Comparison of ENCODE assay signal across 19 cellular contexts in genomic region chr6:110811187-110811586, GRCh38.
A peak's percentile ranks its signal among the peaks of the same experiment; 100 is the strongest.
DNase-seq lines count a peak whose midpoint lies in the region; ATAC-seq and TF ChIP-seq lines count a peak whose summit lies in the region.
"Had no signal": no experiment of that assay in that cellular context is flagged by ENCODE, and none has a peak within 500 bp of the region (broad histone marks: within the 10 kb centered on the region; RNA-seq: fewer than 3 reads in every experiment).

No MANE protein-coding gene starts in this region.

- H3K4me2 ChIP-seq in BLaER1 treated with 17β-estradiol and CSF1 and Interleukin-3, amounts not matched to agents 10 nM and 100 nM: peak overlapping the region; percentile 61 to 97 (median 78)
- H3K4me2 ChIP-seq in OCI-LY1 (ENCODE audit: low read length): peak overlapping the region; percentile 59

- H3K9me3 ChIP-seq in BLaER1 treated with 17β-estradiol and CSF1 and Interleukin-3, amounts not matched to agents 10 nM and 100 nM (replicated peaks in 1 of 11): peaks cover 0 to 15% (median 15%) of the 10 kb centered on the region in 11 experiments; a peak in 19 of 22 replicates
- H3K9me3 ChIP-seq in OCI-LY1 (ENCODE audit: low read length): no peaks in the 10 kb centered on the region; the same call in 1 of the 2 replicates
- H3K9me3 ChIP-seq: colonic mucosa, left lung had no signal

- DNase-seq in NCI-H1694 treated with DMSO at 0.1 percent for 48 hours (lab: John Stamatoyannopoulos, UW): no peak
- DNase-seq in activated naive CD4-positive, alpha-beta T cell treated with anti-CD3 and anti-CD28 coated beads, Interleukin-2, amount 10 ng/mL, durations not matched to agents 7 days and 5 days: no peak
- DNase-seq: activated gamma-delta T cell treated with Interleukin-2 at 50 U/mL for 16 hours; CD8-positive, alpha-beta T cell; colonic mucosa; foreskin melanocyte; left lung; NCI-H1417; NCI-H2227 treated with DMSO at 0.1 percent for 48 hours; occipital lobe; right cardiac atrium; SHP77; T-helper 2 cell had no signal

- ATAC-seq in GM18517 (IDR thresholded peaks at IDR 0.05; ENCODE audit: unreplicated experiment) (peak; percentile 22), HG03064 (IDR thresholded peaks at IDR 0.05; ENCODE audit: low read depth, unreplicated experiment) (peak; percentile 24), HG03045 (IDR thresholded peaks at IDR 0.05; ENCODE audit: unreplicated experiment) (no peak), GM21737 (IDR thresholded peaks at IDR 0.05; ENCODE audit: unreplicated experiment) (no peak)
- ATAC-seq: CD8-positive, alpha-beta T cell; left lung; right cardiac atrium had no signal

- H4K20me1 ChIP-seq in BLaER1 treated with 17β-estradiol and CSF1 and Interleukin-3, amounts not matched to agents 10 nM and 100 nM: peaks cover 8 to 67% (median 18%) of the 10 kb centered on the region in 11 experiments; a peak in 17 of 22 replicates
- H4K20me1 ChIP-seq in OCI-LY1 (ENCODE audit: insufficient read depth, low read length): no peaks in the 10 kb centered on the region

- peaks cover 24% of the 10 kb centered on the region for H3K4me1 Mint-ChIP-seq in activated naive CD4-positive, alpha-beta T cell treated with anti-CD3 and anti-CD28 coated beads, Interleukin-2, amount 10 ng/mL, durations not matched to agents 7 days and 5 days

- H3K27ac ChIP-seq in BLaER1 treated with 17β-estradiol and CSF1 and Interleukin-3, amounts not matched to agents 10 nM and 100 nM: peak overlapping the region; percentile 35 to 93 (median 67); a peak in 21 of 22 replicates
- H3K27ac ChIP-seq in OCI-LY1 (ENCODE audit: low read depth, low read length, poor library complexity, severe bottlenecking): peak overlapping the region; percentile 89
- H3K27ac ChIP-seq: colonic mucosa, left lung had no signal

- peaks cover 10% of the 10 kb centered on the region for H3K36me3 Mint-ChIP-seq in activated naive CD4-positive, alpha-beta T cell treated with anti-CD3 and anti-CD28 coated beads, Interleukin-2, amount 10 ng/mL, durations not matched to agents 7 days and 5 days

- H3F3A ChIP-seq in OCI-LY1 (ENCODE audit: insufficient read depth, low read length): peaks cover 12% of the 10 kb centered on the region

- peak overlapping the region; percentile 34 to 64 (median 57); a peak in 19 of 22 replicates for H3K9ac ChIP-seq in BLaER1 treated with 17β-estradiol and CSF1 and Interleukin-3, amounts not matched to agents 10 nM and 100 nM
- H3K9ac ChIP-seq in OCI-LY1 (ENCODE audit: low read length): peak overlapping the region; percentile 17; the same call in 1 of the 2 replicates

- no peaks in the 10 kb centered on the region for H3K9me2 ChIP-seq in OCI-LY1 (ENCODE audit: low read depth, low read length)

- no peak overlapping the region for H3K27ac Mint-ChIP-seq in activated naive CD4-positive, alpha-beta T cell treated with anti-CD3 and anti-CD28 coated beads, Interleukin-2, amount 10 ng/mL, durations not matched to agents 7 days and 5 days
- H3K27ac Mint-ChIP-seq: CD8-positive, alpha-beta T cell had no signal

- H3K79me2 ChIP-seq in OCI-LY1 (ENCODE audit: insufficient read depth, low read length): peaks cover 64% of the 10 kb centered on the region

- no peak overlapping the region for H3K4me3 Mint-ChIP-seq in activated naive CD4-positive, alpha-beta T cell treated with anti-CD3 and anti-CD28 coated beads, Interleukin-2, amount 10 ng/mL, durations not matched to agents 7 days and 5 days
- H3K4me3 Mint-ChIP-seq: CD8-positive, alpha-beta T cell had no signal

- no peak for TF ChIP-seq CTCF in OCI-LY1 (IDR thresholded peaks at IDR 0.05; ENCODE audit: low read length)

- no peak overlapping the region for H2AFZ ChIP-seq in OCI-LY1 (ENCODE audit: low read length)

- no peaks in the 10 kb centered on the region for H3K27me3 ChIP-seq in BLaER1 treated with 17β-estradiol and CSF1 and Interleukin-3, amounts not matched to agents 10 nM and 100 nM
- H3K27me3 ChIP-seq in OCI-LY1 (ENCODE audit: insufficient read depth, low read length): no peaks in the 10 kb centered on the region
- H3K27me3 ChIP-seq: colonic mucosa, left lung had no signal

- H3K36me3 ChIP-seq in BLaER1 treated with 17β-estradiol and CSF1 and Interleukin-3, amounts not matched to agents 10 nM and 100 nM: peaks cover 0 to 12% (median 8%) of the 10 kb centered on the region in 11 experiments; a peak in 8 of 22 replicates
- peaks cover 9% of the 10 kb centered on the region for H3K36me3 ChIP-seq in OCI-LY1 (ENCODE audit: insufficient read depth, low read length)
- H3K36me3 ChIP-seq: colonic mucosa, left lung had no signal

- peaks cover 43 to 62% (median 55%) of the 10 kb centered on the region in 10 experiments for H3K4me1 ChIP-seq in BLaER1 treated with 17β-estradiol and CSF1 and Interleukin-3, amounts not matched to agents 10 nM and 100 nM
- H3K4me1 ChIP-seq in OCI-LY1 (ENCODE audit: insufficient read depth, low read length, severe bottlenecking): peaks cover 68% of the 10 kb centered on the region

- CTCF ChIA-PET in activated naive CD4-positive, alpha-beta T cell treated with anti-CD3 and anti-CD28 coated beads, Interleukin-2, amount 10 ng/mL, durations not matched to agents 7 days and 5 days (lab: Charles Lee): interaction anchor here (0.6 to 1.0 kb wide), 2 partner anchors 64 to 68 kb away, joined by 4 read pairs; no protein-coding TSS in a partner anchor

- H3K4me3 ChIP-seq in BLaER1 treated with 17β-estradiol and CSF1 and Interleukin-3, amounts not matched to agents 10 nM and 100 nM: peak overlapping the region in 4 of 10 experiments; percentile 14 to 39 (median 29); a peak in 4 of 20 replicates
- peak overlapping the region; percentile 39 for H3K4me3 ChIP-seq in OCI-LY1 (ENCODE audit: low read depth, low read length, poor library complexity, severe bottlenecking)
- H3K4me3 ChIP-seq: colonic mucosa, left lung had no signal

- no peaks in the 10 kb centered on the region for H3K9me3 Mint-ChIP-seq in activated naive CD4-positive, alpha-beta T cell treated with anti-CD3 and anti-CD28 coated beads, Interleukin-2, amount 10 ng/mL, durations not matched to agents 7 days and 5 days
- H3K9me3 Mint-ChIP-seq: CD8-positive, alpha-beta T cell had no signal

- H3K27me3 Mint-ChIP-seq in activated naive CD4-positive, alpha-beta T cell treated with anti-CD3 and anti-CD28 coated beads, Interleukin-2, amount 10 ng/mL, durations not matched to agents 7 days and 5 days: no peaks in the 10 kb centered on the region

Comparison
In these comparisons a context has a peak if more than half of its experiments do, and no peak if none do; other contexts are left out.
1. ATAC-seq: peak in GM18517 (single experiment) and HG03064 (single experiment); none in HG03045 (single experiment) and GM21737 (single experiment).